ENCODE assay signal across 21 cellular contexts in genomic region chr6:21501815-21502214, GRCh38.
"Had no signal": no experiment of that assay in that cellular context is flagged by ENCODE, and none has a peak within 500 bp of the region (broad histone marks: within the 10 kb centered on the region; RNA-seq: fewer than 3 reads in every experiment).

No MANE protein-coding gene starts in this region.

- H3K9ac ChIP-seq: neural progenitor cell had no signal

- H3K4me1 Mint-ChIP-seq: activated naive CD8-positive, alpha-beta T cell treated with anti-CD3 and anti-CD28 coated beads for 36 hours; immature natural killer cell; naive thymus-derived CD4-positive, alpha-beta T cell had no signal

- H3K36me3 ChIP-seq: left lung, neural progenitor cell, spleen, thyroid gland had no signal

- H3K4me3 Mint-ChIP-seq: activated CD4-positive, alpha-beta memory T cell treated with anti-CD3 and anti-CD28 coated beads for 36 hours; activated naive CD8-positive, alpha-beta T cell treated with anti-CD3 and anti-CD28 coated beads for 36 hours; immature natural killer cell; naive thymus-derived CD4-positive, alpha-beta T cell; neural progenitor cell had no signal

- DNase-seq: activated CD4-positive, alpha-beta memory T cell treated with anti-CD3 and anti-CD28 coated beads for 36 hours; activated CD4-positive, alpha-beta T cell treated with anti-CD3 and anti-CD28 coated beads for 4 hours; activated CD4-positive, CD25-positive, alpha-beta regulatory T cell; activated naive CD4-positive, alpha-beta T cell treated with Interleukin-2 at 50 U/mL for 16 hours; activated naive CD8-positive, alpha-beta T cell treated with anti-CD3 and anti-CD28 coated beads for 36 hours; activated T-cell treated with anti-CD3 and anti-CD28 coated beads, Interleukin-2, amount 50 U/mL, for 48 hours; amniotic stem cell; cerebellar nuclear complex; cortex of kidney; foreskin fibroblast; immature natural killer cell; left lung; naive thymus-derived CD4-positive, alpha-beta T cell; spleen; stimulated activated CD4-positive, alpha-beta T cell treated with anti-CD3 and anti-CD28 coated beads, Interleukin-4, amount 100 ng/mL, for 1 hour; stimulated activated naive CD8-positive, alpha-beta T cell treated with anti-CD3 and anti-CD28 coated beads, Interleukin-15, Interleukin-2, amounts not matched to agents 100 U/mL and 50 U/mL, for 24 hours; T-helper 9 cell; thyroid gland had no signal

- H3K9me3 ChIP-seq: left lung, spleen, thyroid gland had no signal

- H3K27me3 ChIP-seq: left lung, neural progenitor cell, spleen, thyroid gland had no signal

- H3K9me3 Mint-ChIP-seq: activated CD4-positive, alpha-beta memory T cell treated with anti-CD3 and anti-CD28 coated beads for 36 hours; activated naive CD8-positive, alpha-beta T cell treated with anti-CD3 and anti-CD28 coated beads for 36 hours; immature natural killer cell had no signal

- H3K36me3 Mint-ChIP-seq: activated CD4-positive, alpha-beta memory T cell treated with anti-CD3 and anti-CD28 coated beads for 36 hours; activated naive CD8-positive, alpha-beta T cell treated with anti-CD3 and anti-CD28 coated beads for 36 hours; immature natural killer cell; naive thymus-derived CD4-positive, alpha-beta T cell; neural progenitor cell had no signal

- H3K4me1 ChIP-seq: left lung, neural progenitor cell, spleen had no signal

- H3K27ac ChIP-seq: epithelial cell of prostate, left lung, neural progenitor cell, spleen, thyroid gland had no signal

- H3K27me3 Mint-ChIP-seq: activated CD4-positive, alpha-beta memory T cell treated with anti-CD3 and anti-CD28 coated beads for 36 hours had no signal

- H3K4me3 ChIP-seq: left lung, lung, neural progenitor cell, spleen, thyroid gland had no signal

- ATAC-seq: left lung; naive thymus-derived CD4-positive, alpha-beta T cell; stimulated activated naive CD8-positive, alpha-beta T cell treated with anti-CD3 and anti-CD28 coated beads, Interleukin-15, Interleukin-2, amounts not matched to agents 100 U/mL and 50 U/mL, for 24 hours had no signal

- H3K27ac Mint-ChIP-seq: activated CD4-positive, alpha-beta memory T cell treated with anti-CD3 and anti-CD28 coated beads for 36 hours; activated naive CD8-positive, alpha-beta T cell treated with anti-CD3 and anti-CD28 coated beads for 36 hours; immature natural killer cell; naive thymus-derived CD4-positive, alpha-beta T cell; neural progenitor cell had no signal
